In the genomic region with DNA sequence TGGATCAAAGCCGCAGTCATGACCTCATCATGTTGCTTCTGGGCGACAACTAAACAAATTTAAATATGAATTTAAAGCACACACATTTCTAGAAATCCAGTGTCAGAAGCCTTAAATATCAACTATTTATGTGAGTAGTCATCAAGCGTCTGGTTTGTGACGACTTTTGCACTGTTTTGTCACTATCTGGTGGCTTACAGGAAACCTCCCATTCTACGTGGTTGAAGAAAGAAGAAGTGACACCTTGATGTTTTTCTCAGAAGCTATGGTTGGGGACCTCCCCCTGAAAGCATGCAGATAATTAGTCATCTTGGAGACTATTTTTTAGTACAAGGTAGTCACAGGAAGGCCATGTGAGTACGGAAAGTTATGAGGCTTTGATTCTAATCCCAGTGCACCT, we compare ENCODE assay signal across 9 cellular contexts.
DNase-seq lines count a peak whose midpoint lies in the region; ATAC-seq, FAIRE-seq and TF ChIP-seq lines count a peak whose summit lies in the region.
"Had no signal": no experiment of that assay in that cellular context is flagged by ENCODE, and none has a peak within 500 bp of the region (broad histone marks: within the 10 kb centered on the region; RNA-seq: fewer than 3 reads in every experiment).

No MANE protein-coding gene starts in this region.

- CTCF ChIA-PET in RWPE1 (lab: Yijun Ruan, JAX), result no interaction called here

- FAIRE-seq in H54 (lab: Jason Lieb, UNC), result no peak

- POLR2A ChIA-PET in RWPE1 (lab: Yijun Ruan, JAX; ENCODE audit: low non-redundant PET), result no interaction called here

- H3K27ac ChIP-seq in RWPE1, result no peak overlapping the region
- H3K27ac ChIP-seq: epithelial cell of prostate had no signal

- no peak for TF ChIP-seq POLR2A in H54 (IDR thresholded peaks at IDR 0.05; ENCODE audit: low read depth, low read length)

- peak; percentile 97 for ATAC-seq in GM19351 (IDR thresholded peaks at IDR 0.05; ENCODE audit: unreplicated experiment)
- peak; percentile 92 for ATAC-seq in HG03095 (IDR thresholded peaks at IDR 0.05; ENCODE audit: unreplicated experiment)
- peak; percentile 87 for ATAC-seq in activated CD4-positive, CD25-positive, alpha-beta regulatory T cell treated with anti-CD3 and anti-CD28 coated beads, Interleukin-2, amount 50 U/mL, for 24 hours

- no peak for TF ChIP-seq CTCF in RWPE1 (conservative IDR thresholded peaks at IDR 0.05; ENCODE audit: low read depth)

- DNase-seq in stimulated activated CD4-positive, alpha-beta T cell treated with anti-CD3 and anti-CD28 coated beads, Interleukin-12 subunit alpha, Interleukin-12 subunit beta, amount 100 ng/mL, for 4 hours, result peak; percentile 8
- DNase-seq in SIG-M5 (lab: John Stamatoyannopoulos, UW), result no peak
- DNase-seq in RWPE1 (ENCODE audit: low spot score), result no peak
- DNase-seq in H54 (ENCODE audit: insufficient read length, low spot score), result no peak
- DNase-seq in DMS153 treated with DMSO at 0.1 percent for 48 hours (lab: John Stamatoyannopoulos, UW; ENCODE audit: unreplicated experiment), result no peak
